1 cellular context compared by ENCODE assay signal in the genomic region with DNA sequence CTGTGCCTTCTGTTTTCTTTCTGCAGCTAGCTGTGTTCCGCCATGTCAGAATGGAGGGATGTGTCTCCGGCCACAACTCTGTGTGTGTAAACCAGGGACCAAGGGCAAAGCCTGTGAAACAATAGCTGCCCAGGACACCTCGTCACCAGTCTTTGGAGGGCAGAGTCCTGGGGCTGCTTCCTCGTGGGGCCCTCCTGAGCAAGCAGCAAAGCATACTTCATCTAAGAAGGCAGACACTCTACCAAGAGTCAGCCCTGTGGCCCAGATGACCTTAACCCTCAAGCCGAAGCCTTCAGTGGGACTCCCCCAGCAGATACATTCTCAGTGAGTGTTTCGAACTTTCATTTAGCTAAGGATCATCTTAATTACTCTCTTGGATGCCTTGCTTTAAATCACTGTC.
TF ChIP-seq lines count a peak whose summit lies in the region.

No MANE protein-coding gene starts in this region.

TF ChIP-seq in GM23338, 12 proteins besides CTCF, POLR2A, EP300 and RAD21:
- no peak for TF ChIP-seq JUNB (IDR thresholded peaks at IDR 0.05; ENCODE audit: unreplicated experiment)
- no peak for TF ChIP-seq CREB1 (CRISPR knock-in tag; IDR thresholded peaks at IDR 0.05; ENCODE audit: low read depth)
- TF ChIP-seq NANOG (IDR thresholded peaks at IDR 0.05; ENCODE audit: borderline replicate concordance), result no peak
- no peak for TF ChIP-seq ZNF331 (CRISPR knock-in tag; IDR thresholded peaks at IDR 0.05; ENCODE audit: low read depth)
- TF ChIP-seq, protein P1, sequence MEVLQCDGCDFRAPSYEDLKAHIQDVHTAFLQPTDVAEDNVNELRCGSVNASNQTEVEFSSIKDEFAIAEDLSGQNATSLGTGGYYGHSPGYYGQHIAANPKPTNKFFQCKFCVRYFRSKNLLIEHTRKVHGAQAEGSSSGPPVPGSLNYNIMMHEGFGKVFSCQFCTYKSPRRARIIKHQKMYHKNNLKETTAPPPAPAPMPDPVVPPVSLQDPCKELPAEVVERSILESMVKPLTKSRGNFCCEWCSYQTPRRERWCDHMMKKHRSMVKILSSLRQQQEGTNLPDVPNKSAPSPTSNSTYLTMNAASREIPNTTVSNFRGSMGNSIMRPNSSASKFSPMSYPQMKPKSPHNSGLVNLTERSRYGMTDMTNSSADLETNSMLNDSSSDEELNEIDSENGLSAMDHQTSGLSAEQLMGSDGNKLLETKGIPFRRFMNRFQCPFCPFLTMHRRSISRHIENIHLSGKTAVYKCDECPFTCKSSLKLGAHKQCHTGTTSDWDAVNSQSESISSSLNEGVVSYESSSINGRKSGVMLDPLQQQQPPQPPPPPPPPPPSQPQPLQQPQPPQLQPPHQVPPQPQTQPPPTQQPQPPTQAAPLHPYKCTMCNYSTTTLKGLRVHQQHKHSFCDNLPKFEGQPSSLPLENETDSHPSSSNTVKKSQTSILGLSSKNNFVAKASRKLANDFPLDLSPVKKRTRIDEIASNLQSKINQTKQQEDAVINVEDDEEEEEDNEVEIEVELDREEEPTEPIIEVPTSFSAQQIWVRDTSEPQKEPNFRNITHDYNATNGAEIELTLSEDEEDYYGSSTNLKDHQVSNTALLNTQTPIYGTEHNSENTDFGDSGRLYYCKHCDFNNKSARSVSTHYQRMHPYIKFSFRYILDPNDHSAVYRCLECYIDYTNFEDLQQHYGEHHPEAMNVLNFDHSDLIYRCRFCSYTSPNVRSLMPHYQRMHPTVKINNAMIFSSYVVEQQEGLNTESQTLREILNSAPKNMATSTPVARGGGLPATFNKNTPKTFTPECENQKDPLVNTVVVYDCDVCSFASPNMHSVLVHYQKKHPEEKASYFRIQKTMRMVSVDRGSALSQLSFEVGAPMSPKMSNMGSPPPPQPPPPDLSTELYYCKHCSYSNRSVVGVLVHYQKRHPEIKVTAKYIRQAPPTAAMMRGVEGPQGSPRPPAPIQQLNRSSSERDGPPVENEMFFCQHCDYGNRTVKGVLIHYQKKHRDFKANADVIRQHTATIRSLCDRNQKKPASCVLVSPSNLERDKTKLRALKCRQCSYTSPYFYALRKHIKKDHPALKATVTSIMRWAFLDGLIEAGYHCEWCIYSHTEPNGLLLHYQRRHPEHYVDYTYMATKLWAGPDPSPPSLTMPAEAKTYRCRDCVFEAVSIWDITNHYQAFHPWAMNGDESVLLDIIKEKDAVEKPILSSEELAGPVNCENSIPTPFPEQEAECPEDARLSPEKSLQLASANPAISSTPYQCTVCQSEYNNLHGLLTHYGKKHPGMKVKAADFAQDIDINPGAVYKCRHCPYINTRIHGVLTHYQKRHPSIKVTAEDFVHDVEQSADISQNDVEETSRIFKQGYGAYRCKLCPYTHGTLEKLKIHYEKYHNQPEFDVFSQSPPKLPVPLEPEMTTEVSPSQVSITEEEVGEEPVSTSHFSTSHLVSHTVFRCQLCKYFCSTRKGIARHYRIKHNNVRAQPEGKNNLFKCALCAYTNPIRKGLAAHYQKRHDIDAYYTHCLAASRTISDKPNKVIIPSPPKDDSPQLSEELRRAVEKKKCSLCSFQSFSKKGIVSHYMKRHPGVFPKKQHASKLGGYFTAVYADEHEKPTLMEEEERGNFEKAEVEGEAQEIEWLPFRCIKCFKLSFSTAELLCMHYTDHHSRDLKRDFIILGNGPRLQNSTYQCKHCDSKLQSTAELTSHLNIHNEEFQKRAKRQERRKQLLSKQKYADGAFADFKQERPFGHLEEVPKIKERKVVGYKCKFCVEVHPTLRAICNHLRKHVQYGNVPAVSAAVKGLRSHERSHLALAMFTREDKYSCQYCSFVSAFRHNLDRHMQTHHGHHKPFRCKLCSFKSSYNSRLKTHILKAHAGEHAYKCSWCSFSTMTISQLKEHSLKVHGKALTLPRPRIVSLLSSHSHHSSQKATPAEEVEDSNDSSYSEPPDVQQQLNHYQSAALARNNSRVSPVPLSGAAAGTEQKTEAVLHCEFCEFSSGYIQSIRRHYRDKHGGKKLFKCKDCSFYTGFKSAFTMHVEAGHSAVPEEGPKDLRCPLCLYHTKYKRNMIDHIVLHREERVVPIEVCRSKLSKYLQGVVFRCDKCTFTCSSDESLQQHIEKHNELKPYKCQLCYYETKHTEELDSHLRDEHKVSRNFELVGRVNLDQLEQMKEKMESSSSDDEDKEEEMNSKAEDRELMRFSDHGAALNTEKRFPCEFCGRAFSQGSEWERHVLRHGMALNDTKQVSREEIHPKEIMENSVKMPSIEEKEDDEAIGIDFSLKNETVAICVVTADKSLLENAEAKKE (CRISPR knock-in tag; IDR thresholded peaks at IDR 0.05), result no peak
- no peak for TF ChIP-seq REST (IDR thresholded peaks at IDR 0.05; ENCODE audit: unreplicated experiment)
- TF ChIP-seq EZH2phosphoT487 (IDR thresholded peaks at IDR 0.05; ENCODE audit: unreplicated experiment), result no peak
- no peak for TF ChIP-seq POLR2AphosphoS5 (IDR thresholded peaks at IDR 0.05; ENCODE audit: low read depth)
- TF ChIP-seq ZNF114 (CRISPR knock-in tag; IDR thresholded peaks at IDR 0.05), result no peak
- no peak for TF ChIP-seq EZH2 (IDR thresholded peaks at IDR 0.05; ENCODE audit: low read depth, unreplicated experiment)
- TF ChIP-seq STAT1 (IDR thresholded peaks at IDR 0.05; ENCODE audit: unreplicated experiment), result no peak
- TF ChIP-seq, protein P2, sequence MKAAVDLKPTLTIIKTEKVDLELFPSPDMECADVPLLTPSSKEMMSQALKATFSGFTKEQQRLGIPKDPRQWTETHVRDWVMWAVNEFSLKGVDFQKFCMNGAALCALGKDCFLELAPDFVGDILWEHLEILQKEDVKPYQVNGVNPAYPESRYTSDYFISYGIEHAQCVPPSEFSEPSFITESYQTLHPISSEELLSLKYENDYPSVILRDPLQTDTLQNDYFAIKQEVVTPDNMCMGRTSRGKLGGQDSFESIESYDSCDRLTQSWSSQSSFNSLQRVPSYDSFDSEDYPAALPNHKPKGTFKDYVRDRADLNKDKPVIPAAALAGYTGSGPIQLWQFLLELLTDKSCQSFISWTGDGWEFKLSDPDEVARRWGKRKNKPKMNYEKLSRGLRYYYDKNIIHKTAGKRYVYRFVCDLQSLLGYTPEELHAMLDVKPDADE (IDR thresholded peaks at IDR 0.05), result no peak
